ENCODE assay signal across 18 cellular contexts in genomic region chr6:513058-513457, GRCh38.
"Had no signal": no experiment of that assay in that cellular context is flagged by ENCODE, and none has a peak within 500 bp of the region (broad histone marks: within the 10 kb centered on the region; RNA-seq: fewer than 3 reads in every experiment).

No MANE protein-coding gene starts in this region.

- H3K36me3 ChIP-seq: right lobe of liver, vagina had no signal

- H3K27me3 Mint-ChIP-seq: activated CD4-positive, alpha-beta T cell treated with anti-CD3 and anti-CD28 coated beads, Interleukin-2, amount 10 ng/mL, durations not matched to agents 7 days and 5 days; naive B cell; type B pancreatic cell had no signal

- FAIRE-seq: frontal cortex had no signal

- H3K27me3 ChIP-seq: esophagus muscularis mucosa, left lung, right lobe of liver, testis, vagina had no signal

- H3K27ac Mint-ChIP-seq: naive B cell, type B pancreatic cell had no signal

- ATAC-seq: right lobe of liver had no signal

- H3K4me3 ChIP-seq: coronary artery, esophagus muscularis mucosa, left lung, lung, right lobe of liver, skin epidermis, testis, vagina had no signal

- DNase-seq: activated CD4-positive, alpha-beta T cell treated with anti-CD3 and anti-CD28 coated beads, Interleukin-2, amount 10 ng/mL, durations not matched to agents 7 days and 5 days; activated effector memory CD4-positive, alpha-beta T cell treated with Interleukin-2 at 50 U/mL for 16 hours; cerebellar nuclear complex; hippocampal formation; kidney glomerular epithelial cell; left lung; naive B cell; occipital lobe; right lobe of liver; stimulated activated CD4-positive, alpha-beta T cell treated with anti-CD3 and anti-CD28 coated beads, Interleukin-1b, Interleukin-23, amount 100 ng/mL, for 48 hours; testis had no signal

- H3K4me3 Mint-ChIP-seq: activated CD4-positive, alpha-beta T cell treated with anti-CD3 and anti-CD28 coated beads, Interleukin-2, amount 10 ng/mL, durations not matched to agents 7 days and 5 days; naive B cell; type B pancreatic cell had no signal
